ENCODE assay signal across 1 cellular context in genomic region chr16:81624718-81625543, GRCh38.
TF ChIP-seq lines count a peak whose summit lies in the region.

No MANE protein-coding gene starts in this region.

TF ChIP-seq in HepG2, 621 proteins besides CTCF, POLR2A, EP300 and RAD21 (continued from another document):
- TF ChIP-seq, protein P1, sequence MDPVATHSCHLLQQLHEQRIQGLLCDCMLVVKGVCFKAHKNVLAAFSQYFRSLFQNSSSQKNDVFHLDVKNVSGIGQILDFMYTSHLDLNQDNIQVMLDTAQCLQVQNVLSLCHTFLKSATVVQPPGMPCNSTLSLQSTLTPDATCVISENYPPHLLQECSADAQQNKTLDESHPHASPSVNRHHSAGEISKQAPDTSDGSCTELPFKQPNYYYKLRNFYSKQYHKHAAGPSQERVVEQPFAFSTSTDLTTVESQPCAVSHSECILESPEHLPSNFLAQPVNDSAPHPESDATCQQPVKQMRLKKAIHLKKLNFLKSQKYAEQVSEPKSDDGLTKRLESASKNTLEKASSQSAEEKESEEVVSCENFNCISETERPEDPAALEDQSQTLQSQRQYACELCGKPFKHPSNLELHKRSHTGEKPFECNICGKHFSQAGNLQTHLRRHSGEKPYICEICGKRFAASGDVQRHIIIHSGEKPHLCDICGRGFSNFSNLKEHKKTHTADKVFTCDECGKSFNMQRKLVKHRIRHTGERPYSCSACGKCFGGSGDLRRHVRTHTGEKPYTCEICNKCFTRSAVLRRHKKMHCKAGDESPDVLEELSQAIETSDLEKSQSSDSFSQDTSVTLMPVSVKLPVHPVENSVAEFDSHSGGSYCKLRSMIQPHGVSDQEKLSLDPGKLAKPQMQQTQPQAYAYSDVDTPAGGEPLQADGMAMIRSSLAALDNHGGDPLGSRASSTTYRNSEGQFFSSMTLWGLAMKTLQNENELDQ (CRISPR knock-in tag; IDR thresholded peaks at IDR 0.05; ENCODE audit: borderline replicate concordance): no peak
- TF ChIP-seq ZBTB25 (CRISPR knock-in tag; IDR thresholded peaks at IDR 0.05): no peak
- TF ChIP-seq ZNF777 (CRISPR knock-in tag; IDR thresholded peaks at IDR 0.05): no peak
- peak; percentile 42; the same call in 1 of the 2 replicates for TF ChIP-seq KDM5B (CRISPR knock-in tag; IDR thresholded peaks at IDR 0.05; ENCODE audit: borderline replicate concordance)
- TF ChIP-seq ZFP36L2 (CRISPR knock-in tag; IDR thresholded peaks at IDR 0.05): no peak
- no peak for TF ChIP-seq FIP1L1 (IDR thresholded peaks at IDR 0.05; ENCODE audit: borderline replicate concordance, insufficient read depth, low read depth, low read length)
- TF ChIP-seq MBD4 (IDR thresholded peaks at IDR 0.05; ENCODE audit: borderline replicate concordance, low read length): no peak
- TF ChIP-seq NR2C2 (CRISPR knock-in tag; IDR thresholded peaks at IDR 0.05; ENCODE audit: borderline replicate concordance): peak; percentile 72; the same call in 1 of the 2 replicates
TF ChIP-seq in HepG2: peak in this region for 180.
